Comparison of ENCODE assay signal across 14 cellular contexts in genomic region chr14:61342941-61343340, GRCh38. TPM values are rescaled to one million over a fixed set of nuclear protein-coding genes. Genes with fewer than 3 reads are reported as not detected.
DNase-seq lines count a peak whose midpoint lies in the region; ATAC-seq and TF ChIP-seq lines count a peak whose summit lies in the region.
"Had no signal": no experiment of that assay in that cellular context is flagged by ENCODE, and none has a peak within 500 bp of the region (broad histone marks: within the 10 kb centered on the region; RNA-seq: fewer than 3 reads in every experiment).

No MANE protein-coding gene starts in this region.

- no peaks in the 10 kb centered on the region for H3K27me3 Mint-ChIP-seq in activated T-helper 2 cell treated with anti-CD3 and anti-CD28 coated beads, Interferon-gamma antibody, Interleukin-2, Interleukin-4, amounts not matched to agents 10 μg/mL and 5 μg/mL and 100 μg/mL, durations not matched to agents 14 hours and 24 hours and 36 hours (ENCODE audit: low read depth)

- peak overlapping the region; percentile 97 for H3K27ac Mint-ChIP-seq in activated T-helper 2 cell treated with anti-CD3 and anti-CD28 coated beads, Interferon-gamma antibody, Interleukin-2, Interleukin-4, amounts not matched to agents 10 μg/mL and 5 μg/mL and 100 μg/mL, durations not matched to agents 14 hours and 24 hours and 36 hours

- DNase-seq in left ventricle myocardium inferior: no peak
- DNase-seq in left ventricle myocardium superior: no peak
- no peak for DNase-seq in activated T-helper 2 cell treated with anti-CD3 and anti-CD28 coated beads, Interferon-gamma antibody, Interleukin-2, Interleukin-4, amounts not matched to agents 10 μg/mL and 5 μg/mL and 100 μg/mL, durations not matched to agents 14 hours and 24 hours and 36 hours (ENCODE audit: low spot score)
- DNase-seq in lower lobe of right lung: no peak
- DNase-seq in uterus: no peak
- DNase-seq in NCI-H82 (lab: John Stamatoyannopoulos, UW): no peak
- no peak for DNase-seq in OCI-M2 (lab: John Stamatoyannopoulos, UW; ENCODE audit: unreplicated experiment)
- DNase-seq in NCI-H526 (lab: John Stamatoyannopoulos, UW): no peak
- DNase-seq: colonic mucosa, foreskin keratinocyte, kidney glomerular epithelial cell, NCI-H446 treated with DMSO at 0.1 percent for 48 hours, occipital lobe had no signal

- H3K4me3 ChIP-seq in left ventricle myocardium inferior: no peak overlapping the region
- no peak overlapping the region for H3K4me3 ChIP-seq in lower lobe of right lung
- no peak overlapping the region for H3K4me3 ChIP-seq in uterus
- H3K4me3 ChIP-seq: colonic mucosa had no signal

- H3K4me1 ChIP-seq in left ventricle myocardium inferior (peaks cover 67% of the 10 kb centered on the region), lower lobe of right lung (peaks cover 76% of the 10 kb centered on the region), uterus (no peaks in the 10 kb centered on the region)
- H3K4me1 ChIP-seq: colonic mucosa had no signal

- H3K4me1 Mint-ChIP-seq in activated T-helper 2 cell treated with anti-CD3 and anti-CD28 coated beads, Interferon-gamma antibody, Interleukin-2, Interleukin-4, amounts not matched to agents 10 μg/mL and 5 μg/mL and 100 μg/mL, durations not matched to agents 14 hours and 24 hours and 36 hours (ENCODE audit: low read depth): peaks cover 82% of the 10 kb centered on the region

- no peaks in the 10 kb centered on the region for H3K9me3 ChIP-seq in left ventricle myocardium inferior (replicated peaks)
- H3K9me3 ChIP-seq in lower lobe of right lung: no peaks in the 10 kb centered on the region
- H3K9me3 ChIP-seq in uterus: no peaks in the 10 kb centered on the region
- H3K9me3 ChIP-seq: colonic mucosa had no signal

- TF ChIP-seq CTCF in left ventricle myocardium inferior (IDR thresholded peaks at IDR 0.05; ENCODE audit: borderline replicate concordance): no peak
- no peak for TF ChIP-seq CTCF in lower lobe of right lung (IDR thresholded peaks at IDR 0.05)
- no peak for TF ChIP-seq CTCF in uterus (IDR thresholded peaks at IDR 0.05)

- no peaks in the 10 kb centered on the region for H3K9me3 Mint-ChIP-seq in activated T-helper 2 cell treated with anti-CD3 and anti-CD28 coated beads, Interferon-gamma antibody, Interleukin-2, Interleukin-4, amounts not matched to agents 10 μg/mL and 5 μg/mL and 100 μg/mL, durations not matched to agents 14 hours and 24 hours and 36 hours

- intact Hi-C loops in left ventricle myocardium inferior (cut with micrococcal nuclease) (no loop called here), left ventricle myocardium superior (cut with micrococcal nuclease) (no loop called here), lower lobe of right lung (cut with DNase I) (no loop called here), uterus (cut with DNase I; ENCODE audit: low total_unique reads) (no loop called here)
- intact Hi-C loops in activated T-helper 2 cell treated with anti-CD3 and anti-CD28 coated beads, Interferon-gamma antibody, Interleukin-2, Interleukin-4, amounts not matched to agents 10 μg/mL and 5 μg/mL and 100 μg/mL, durations not matched to agents 14 hours and 24 hours and 36 hours (cut with micrococcal nuclease): loop anchor here (1.0 to 5.0 kb wide), 5 partner anchors 11 to 319 kb away; no protein-coding TSS in a partner anchor

- no peak for TF ChIP-seq POLR2A in uterus (IDR thresholded peaks at IDR 0.05)

- H3K27ac ChIP-seq in left ventricle myocardium inferior (replicated peaks) (peak overlapping the region; percentile 67), lower lobe of right lung (peak overlapping the region; percentile 83), uterus (peak overlapping the region; percentile 24 to 64)
- H3K27ac ChIP-seq: foreskin keratinocyte, RWPE1 had no signal

- H3K27me3 ChIP-seq in left ventricle myocardium inferior (ENCODE audit: low read depth) (no peaks in the 10 kb centered on the region), lower lobe of right lung (ENCODE audit: low read depth) (no peaks in the 10 kb centered on the region), uterus (no peaks in the 10 kb centered on the region)
- H3K27me3 ChIP-seq: colonic mucosa, foreskin keratinocyte had no signal

- H3K36me3 ChIP-seq in left ventricle myocardium inferior (no peaks in the 10 kb centered on the region), lower lobe of right lung (no peaks in the 10 kb centered on the region), uterus (no peaks in the 10 kb centered on the region)
- H3K36me3 ChIP-seq: colonic mucosa had no signal

- H3K4me3 Mint-ChIP-seq in activated T-helper 2 cell treated with anti-CD3 and anti-CD28 coated beads, Interferon-gamma antibody, Interleukin-2, Interleukin-4, amounts not matched to agents 10 μg/mL and 5 μg/mL and 100 μg/mL, durations not matched to agents 14 hours and 24 hours and 36 hours (ENCODE audit: low read depth): peak overlapping the region; percentile 70

- peaks cover 30% of the 10 kb centered on the region for H3K36me3 Mint-ChIP-seq in activated T-helper 2 cell treated with anti-CD3 and anti-CD28 coated beads, Interferon-gamma antibody, Interleukin-2, Interleukin-4, amounts not matched to agents 10 μg/mL and 5 μg/mL and 100 μg/mL, durations not matched to agents 14 hours and 24 hours and 36 hours (ENCODE audit: low read depth)

- ATAC-seq in left ventricle myocardium superior (no peak), lower lobe of right lung (no peak)
- ATAC-seq: foreskin keratinocyte had no signal

RNA-seq across cellular contexts. Expression of gene PRKCH, which starts 21.6 kb away (rescaled TPM):
- total RNA-seq in left ventricle myocardium inferior: 18.4 TPM
- 15.9 TPM for total RNA-seq in left ventricle myocardium superior
- 101 and 102 TPM in 2 replicates for total RNA-seq in activated T-helper 2 cell treated with anti-CD3 and anti-CD28 coated beads, Interferon-gamma antibody, Interleukin-2, Interleukin-4, amounts not matched to agents 10 μg/mL and 5 μg/mL and 100 μg/mL, durations not matched to agents 14 hours and 24 hours and 36 hours
- total RNA-seq in lower lobe of right lung: 60.9 TPM
- total RNA-seq in uterus: 100 to 1,000 TPM in 1 of 4 donors, 10 to 100 TPM in 3; 17.9 to 105 (median 63.5) TPM
